In genomic region chr10:13422800-13423199, GRCh38 we compare ENCODE assay signal across 22 cellular contexts.
"Had no signal": no experiment of that assay in that cellular context is flagged by ENCODE, and none has a peak within 500 bp of the region (broad histone marks: within the 10 kb centered on the region; RNA-seq: fewer than 3 reads in every experiment).

No MANE protein-coding gene starts in this region.

- ATAC-seq: activated T-cell treated with anti-CD3 and anti-CD28 coated beads, Interleukin-2, amount 50 U/mL, for 72 hours; body of pancreas; gastrocnemius medialis; left cardiac atrium; pancreas; psoas muscle; right cardiac atrium; stimulated activated naive CD8-positive, alpha-beta T cell treated with anti-CD3 and anti-CD28 coated beads, Interleukin-15, Interleukin-2, amounts not matched to agents 100 U/mL and 50 U/mL, for 24 hours had no signal

- H3K4me1 ChIP-seq: body of pancreas, esophagus squamous epithelium, gastrocnemius medialis, pancreas, psoas muscle had no signal

- H3K36me3 ChIP-seq: cardiac muscle cell, esophagus squamous epithelium, gastrocnemius medialis, pancreas, thyroid gland had no signal

- H3K27ac Mint-ChIP-seq: activated CD4-positive, alpha-beta memory T cell treated with anti-CD3 and anti-CD28 coated beads, Interleukin-2, amount 10 ng/mL, durations not matched to agents 7 days and 5 days; activated CD4-positive, alpha-beta T cell treated with anti-CD3 and anti-CD28 coated beads, Interleukin-2, amount 10 ng/mL, durations not matched to agents 24 days and 14 days; activated naive CD4-positive, alpha-beta T cell treated with anti-CD3 and anti-CD28 coated beads, Interleukin-2, amount 10 ng/mL, durations not matched to agents 7 days and 5 days; activated T-cell treated with anti-CD3 and anti-CD28 coated beads, Interleukin-2, amount 50 U/mL, for 72 hours; endodermal cell; nephron had no signal

- H3K9me3 Mint-ChIP-seq: activated CD4-positive, alpha-beta memory T cell treated with anti-CD3 and anti-CD28 coated beads, Interleukin-2, amount 10 ng/mL, durations not matched to agents 7 days and 5 days; activated CD4-positive, alpha-beta T cell treated with anti-CD3 and anti-CD28 coated beads, Interleukin-2, amount 10 ng/mL, durations not matched to agents 24 days and 14 days; activated naive CD4-positive, alpha-beta T cell treated with anti-CD3 and anti-CD28 coated beads, Interleukin-2, amount 10 ng/mL, durations not matched to agents 7 days and 5 days had no signal

- H3K27me3 ChIP-seq: body of pancreas, cardiac muscle cell, gastrocnemius medialis, pancreas, thyroid gland had no signal

- H3K9me3 ChIP-seq: body of pancreas, esophagus squamous epithelium, gastrocnemius medialis, pancreas, psoas muscle, thyroid gland had no signal

- DNase-seq: activated CD4-positive, alpha-beta memory T cell treated with anti-CD3 and anti-CD28 coated beads, Interleukin-2, amount 10 ng/mL, durations not matched to agents 7 days and 5 days; activated CD4-positive, alpha-beta T cell treated with anti-CD3 and anti-CD28 coated beads, Interleukin-2, amount 10 ng/mL, durations not matched to agents 24 days and 14 days; activated effector memory CD4-positive, alpha-beta T cell treated with Interleukin-2 at 50 U/mL for 16 hours; activated naive CD4-positive, alpha-beta T cell treated with anti-CD3 and anti-CD28 coated beads, Interleukin-2, amount 10 ng/mL, durations not matched to agents 7 days and 5 days; activated T-cell treated with anti-CD3 and anti-CD28 coated beads, Interleukin-2, amount 50 U/mL, for 72 hours; anterior cingulate cortex; body of pancreas; cortex of kidney; endodermal cell; esophagus squamous epithelium; gastrocnemius medialis; head of caudate nucleus; hypothalamus; left cardiac atrium; pancreas; psoas muscle; right cardiac atrium; stimulated activated CD4-positive, alpha-beta T cell treated with anti-CD3 and anti-CD28 coated beads, Interleukin-4, amount 100 ng/mL, for 24 hours; stimulated activated naive CD8-positive, alpha-beta T cell treated with anti-CD3 and anti-CD28 coated beads, Interleukin-15, Interleukin-2, amounts not matched to agents 100 U/mL and 50 U/mL, for 24 hours; thyroid gland had no signal

- H3K4me3 ChIP-seq: body of pancreas, cardiac muscle cell, esophagus squamous epithelium, gastrocnemius medialis, pancreas, psoas muscle, thyroid gland had no signal

- H3K36me3 Mint-ChIP-seq: activated naive CD4-positive, alpha-beta T cell treated with anti-CD3 and anti-CD28 coated beads, Interleukin-2, amount 10 ng/mL, durations not matched to agents 7 days and 5 days had no signal

- H3K4me1 Mint-ChIP-seq: activated CD4-positive, alpha-beta memory T cell treated with anti-CD3 and anti-CD28 coated beads, Interleukin-2, amount 10 ng/mL, durations not matched to agents 7 days and 5 days; activated CD4-positive, alpha-beta T cell treated with anti-CD3 and anti-CD28 coated beads, Interleukin-2, amount 10 ng/mL, durations not matched to agents 24 days and 14 days; activated naive CD4-positive, alpha-beta T cell treated with anti-CD3 and anti-CD28 coated beads, Interleukin-2, amount 10 ng/mL, durations not matched to agents 7 days and 5 days; endodermal cell; nephron had no signal

- H3K27ac ChIP-seq: body of pancreas, cardiac muscle cell, esophagus squamous epithelium, gastrocnemius medialis, pancreas, psoas muscle, thyroid gland had no signal

- H3K4me3 Mint-ChIP-seq: activated CD4-positive, alpha-beta memory T cell treated with anti-CD3 and anti-CD28 coated beads, Interleukin-2, amount 10 ng/mL, durations not matched to agents 7 days and 5 days; activated CD4-positive, alpha-beta T cell treated with anti-CD3 and anti-CD28 coated beads, Interleukin-2, amount 10 ng/mL, durations not matched to agents 24 days and 14 days; activated naive CD4-positive, alpha-beta T cell treated with anti-CD3 and anti-CD28 coated beads, Interleukin-2, amount 10 ng/mL, durations not matched to agents 7 days and 5 days; activated T-cell treated with anti-CD3 and anti-CD28 coated beads, Interleukin-2, amount 50 U/mL, for 72 hours; endodermal cell; nephron had no signal
